8 cellular contexts compared by ENCODE assay signal in genomic region chr10:86756511-86757109, GRCh38. TPM values are rescaled to one million over a fixed set of nuclear protein-coding genes. Genes with fewer than 3 reads are reported as not detected.
A peak's percentile ranks its signal among the peaks of the same experiment; 100 is the strongest.
DNase-seq lines count a peak whose midpoint lies in the region; ATAC-seq and TF ChIP-seq lines count a peak whose summit lies in the region.

TSS of gene BMPR1A (plus strand) at chr10:86756619. CDS start at chr10:86876019, 119,400 bp downstream.

- intact Hi-C loops in gastrocnemius medialis (cut with DNase I; ENCODE audit: low total_unique reads), result loop anchor here (1.0 to 5.0 kb wide), 4 partner anchors 89 to 338 kb away; partner anchors contain the start of genes GLUD1 and LDB3

- peak; percentile 32 for ATAC-seq in GM19467 (IDR thresholded peaks at IDR 0.05; ENCODE audit: unreplicated experiment)
- ATAC-seq in HG03521 (IDR thresholded peaks at IDR 0.05; ENCODE audit: unreplicated experiment), result peak; percentile 31
- peak; percentile 61 for ATAC-seq in activated naive CD8-positive, alpha-beta T cell treated with anti-CD3 and anti-CD28 coated beads, Interleukin-2, amount 10 ng/mL, durations not matched to agents 7 days and 5 days (ENCODE audit: low read depth)
- ATAC-seq in gastrocnemius medialis, result peak; percentile 15 to 25

- H3K4me3 ChIP-seq in right atrium auricular region, result peak within 1 kb of the TSS; percentile 62 to 70
- peak within 1 kb of the TSS; percentile 75 to 92 (median 84) for H3K4me3 ChIP-seq in gastrocnemius medialis

- peak within 1 kb of the TSS; percentile 85 for H3K4me3 Mint-ChIP-seq in activated naive CD8-positive, alpha-beta T cell treated with anti-CD3 and anti-CD28 coated beads, Interleukin-2, amount 10 ng/mL, durations not matched to agents 7 days and 5 days

- H3K9me3 Mint-ChIP-seq in activated naive CD8-positive, alpha-beta T cell treated with anti-CD3 and anti-CD28 coated beads, Interleukin-2, amount 10 ng/mL, durations not matched to agents 7 days and 5 days, result no peaks in the 10 kb centered on the region

- TF ChIP-seq CTCF in right atrium auricular region (IDR thresholded peaks at IDR 0.05) (no peak), gastrocnemius medialis (IDR thresholded peaks at IDR 0.05 in 4 of 5, conservative IDR thresholded peaks at IDR 0.05 in 1 of 5) (no peak)

- POLR2A ChIA-PET in activated naive CD8-positive, alpha-beta T cell treated with anti-CD3 and anti-CD28 coated beads, Interleukin-2, amount 10 ng/mL, durations not matched to agents 7 days and 5 days (lab: Charles Lee), result interaction anchor here (1.1 to 1.3 kb wide), 2 partner anchors 42 to 45 kb away, joined by 3 to 5 read pairs; no protein-coding TSS in a partner anchor

- peaks cover 36% of the 10 kb centered on the region for H3K4me1 Mint-ChIP-seq in activated naive CD8-positive, alpha-beta T cell treated with anti-CD3 and anti-CD28 coated beads, Interleukin-2, amount 10 ng/mL, durations not matched to agents 7 days and 5 days

- H3K36me3 ChIP-seq in right atrium auricular region, result no peaks in the 10 kb centered on the region
- no peaks in the 10 kb centered on the region for H3K36me3 ChIP-seq in gastrocnemius medialis

- DNase-seq in Daoy (ENCODE audit: low read depth), result no peak
- DNase-seq in activated naive CD8-positive, alpha-beta T cell treated with anti-CD3 and anti-CD28 coated beads, Interleukin-2, amount 10 ng/mL, durations not matched to agents 7 days and 5 days, result no peak
- DNase-seq in right atrium auricular region (ENCODE audit: low spot score), result no peak
- DNase-seq in gastrocnemius medialis, result peak in 1 of 2 donors; percentile 85
- DNase-seq in activated effector memory CD4-positive, alpha-beta T cell treated with Interleukin-2 at 50 U/mL for 16 hours, result no peak
- no peak for DNase-seq in NCI-H1930 (lab: John Stamatoyannopoulos, UW)

- in situ Hi-C loops in gastrocnemius medialis (cut with MboI; ENCODE audit: low sequenced_read_pairs in 4 of 4), result no loop called here

- H3K27ac ChIP-seq in right atrium auricular region (peak within 1 kb of the TSS; percentile 95 to 100), gastrocnemius medialis (peak within 1 kb of the TSS; percentile 95 to 99 (median 98))

- H3K4me1 ChIP-seq in right atrium auricular region (peaks cover 0 to 45% of the 10 kb centered on the region in 2 donors), gastrocnemius medialis (peaks cover 48 to 66% of the 10 kb centered on the region in 2 donors)

- H3K9me3 ChIP-seq in right atrium auricular region (no peaks in the 10 kb centered on the region), gastrocnemius medialis (no peaks in the 10 kb centered on the region)

- no peaks in the 10 kb centered on the region for H3K27me3 ChIP-seq in right atrium auricular region
- H3K27me3 ChIP-seq in gastrocnemius medialis, result no peaks in the 10 kb centered on the region

- peak within 1 kb of the TSS; percentile 69 for H3K27ac Mint-ChIP-seq in activated naive CD8-positive, alpha-beta T cell treated with anti-CD3 and anti-CD28 coated beads, Interleukin-2, amount 10 ng/mL, durations not matched to agents 7 days and 5 days

- H3K27me3 Mint-ChIP-seq in activated naive CD8-positive, alpha-beta T cell treated with anti-CD3 and anti-CD28 coated beads, Interleukin-2, amount 10 ng/mL, durations not matched to agents 7 days and 5 days, result peaks cover 41% of the 10 kb centered on the region

- H3K36me3 Mint-ChIP-seq in activated naive CD8-positive, alpha-beta T cell treated with anti-CD3 and anti-CD28 coated beads, Interleukin-2, amount 10 ng/mL, durations not matched to agents 7 days and 5 days, result peaks cover 2% of the 10 kb centered on the region

- no peak for TF ChIP-seq POLR2A in gastrocnemius medialis (IDR thresholded peaks at IDR 0.05)

RNA-seq across cellular contexts. Expression of gene BMPR1A, which starts in this region (rescaled TPM):
- 11.3 and 18.6 TPM in 2 replicates for total RNA-seq in Daoy (2014; rRNA removed; shearing (Covaris generic))
- total RNA-seq in activated naive CD8-positive, alpha-beta T cell treated with anti-CD3 and anti-CD28 coated beads, Interleukin-2, amount 10 ng/mL, durations not matched to agents 7 days and 5 days, result 10 to 100 TPM; 13.3 to 15.0 TPM
- total RNA-seq in right atrium auricular region (10 to 100 TPM; 28.6 to 41.2 TPM), gastrocnemius medialis (10 to 100 TPM; 16.4 to 22.7 (median 18.0) TPM)
